12 cellular contexts compared by ENCODE assay signal in the genomic region with DNA sequence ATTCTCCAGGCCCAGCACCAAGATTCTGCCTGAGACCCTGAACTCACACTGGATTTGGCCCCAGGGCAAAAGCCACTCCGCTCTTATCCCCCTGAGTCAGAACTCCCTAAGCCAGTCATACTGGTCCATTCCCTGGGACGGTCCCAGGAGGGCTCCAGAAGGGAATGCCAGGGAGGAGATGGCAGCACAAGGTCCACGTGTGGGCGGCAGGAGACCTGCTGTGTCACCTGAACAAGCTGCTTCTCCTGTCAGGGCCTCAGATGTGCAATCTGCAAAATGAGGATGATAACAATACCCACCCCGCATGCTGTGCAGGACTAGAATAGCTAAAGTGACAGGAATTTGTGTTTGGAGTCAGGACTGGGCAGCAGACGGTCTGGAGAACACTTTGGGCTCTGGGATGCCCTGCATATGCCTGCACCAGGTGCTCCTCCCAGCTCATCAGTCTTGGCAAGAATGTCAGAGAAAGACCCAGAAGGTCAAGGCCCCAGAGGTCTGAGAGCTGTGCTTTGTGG. TPM values are rescaled to one million over a fixed set of nuclear protein-coding genes. Genes with fewer than 3 reads are reported as not detected.
"Had no signal": no experiment of that assay in that cellular context is flagged by ENCODE, and none has a peak within 500 bp of the region (broad histone marks: within the 10 kb centered on the region; RNA-seq: fewer than 3 reads in every experiment).

No MANE protein-coding gene starts in this region.

- H3K9me3 Mint-ChIP-seq: activated naive CD4-positive, alpha-beta T cell treated with anti-CD3 and anti-CD28 coated beads for 36 hours; mesothelial cell of epicardium had no signal

- H3K27ac Mint-ChIP-seq: activated naive CD4-positive, alpha-beta T cell treated with anti-CD3 and anti-CD28 coated beads for 36 hours; activated naive CD8-positive, alpha-beta T cell treated with anti-CD3 and anti-CD28 coated beads, Interleukin-2, amount 50 U/mL, for 24 hours; mesothelial cell of epicardium had no signal

- H3K4me3 Mint-ChIP-seq: activated naive CD4-positive, alpha-beta T cell treated with anti-CD3 and anti-CD28 coated beads for 36 hours; activated naive CD8-positive, alpha-beta T cell treated with anti-CD3 and anti-CD28 coated beads, Interleukin-2, amount 50 U/mL, for 24 hours; mesothelial cell of epicardium; stimulated activated naive B cell treated with anti-CD40 and anti-IgM and Interleukin-4, amounts not matched to agents 10 μg/mL and 1 μg/mL and 100 μg/mL, for 72 hours had no signal

- H3K27me3 Mint-ChIP-seq: activated naive CD8-positive, alpha-beta T cell treated with anti-CD3 and anti-CD28 coated beads, Interleukin-2, amount 50 U/mL, for 24 hours had no signal

- DNase-seq: activated CD4-positive, alpha-beta T cell treated with anti-CD3 and anti-CD28 coated beads, Interleukin-2, amount 50 U/mL, for 48 hours; activated CD4-positive, CD25-positive, alpha-beta regulatory T cell treated with anti-CD3 and anti-CD28 coated beads, Interleukin-2, amount 50 U/mL, for 72 hours; activated naive CD4-positive, alpha-beta T cell treated with anti-CD3 and anti-CD28 coated beads for 36 hours; activated naive CD8-positive, alpha-beta T cell treated with anti-CD3 and anti-CD28 coated beads, Interleukin-2, amount 50 U/mL, for 24 hours; esophagus squamous epithelium; head of caudate nucleus; left colon; stimulated activated CD4-positive, alpha-beta T cell treated with anti-CD3 and anti-CD28 coated beads, Interleukin-2, amount 100 ng/mL, for 48 hours; stimulated activated naive B cell treated with anti-CD40 and anti-IgM and Interleukin-4, amounts not matched to agents 10 μg/mL and 1 μg/mL and 100 μg/mL, for 72 hours had no signal

- H3K36me3 Mint-ChIP-seq: mesothelial cell of epicardium; stimulated activated naive B cell treated with anti-CD40 and anti-IgM and Interleukin-4, amounts not matched to agents 10 μg/mL and 1 μg/mL and 100 μg/mL, for 72 hours had no signal

- ATAC-seq: left colon had no signal

RNA-seq across cellular contexts. Expression of gene CMKLR1, which starts 40.3 kb away (rescaled TPM):
- total RNA-seq: activated naive CD4-positive, alpha-beta T cell treated with anti-CD3 and anti-CD28 coated beads for 36 hours; endothelial cell of umbilical vein; renal cortical epithelial cell had no signal
